In the genomic region with DNA sequence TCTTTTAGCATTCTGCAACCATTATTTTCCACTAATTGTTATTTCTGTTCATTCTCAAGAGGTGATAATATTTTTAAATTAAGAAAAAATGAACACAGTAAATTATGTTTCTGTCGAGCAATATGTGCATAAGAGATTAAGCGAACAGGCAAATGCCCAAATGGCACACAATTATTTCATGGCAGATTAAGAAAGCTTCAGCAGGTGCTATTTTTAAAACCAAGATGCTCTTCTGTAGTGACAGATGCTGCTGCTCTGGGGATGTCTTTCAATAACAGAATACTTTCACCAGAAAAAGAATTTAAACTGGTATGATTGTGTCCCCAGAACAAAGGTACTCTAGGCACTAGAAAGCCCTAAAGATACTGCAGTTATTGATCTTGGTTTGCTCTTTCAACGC, we compare ENCODE assay signal across 14 cellular contexts.
A peak's percentile ranks its signal among the peaks of the same experiment; 100 is the strongest.
DNase-seq lines count a peak whose midpoint lies in the region; ATAC-seq and TF ChIP-seq lines count a peak whose summit lies in the region.
"Had no signal": no experiment of that assay in that cellular context is flagged by ENCODE, and none has a peak within 500 bp of the region (broad histone marks: within the 10 kb centered on the region; RNA-seq: fewer than 3 reads in every experiment).

No MANE protein-coding gene starts in this region.

- no peak overlapping the region for H3K4me3 ChIP-seq in lower leg skin (ENCODE audit: low read depth, poor library complexity, severe bottlenecking)
- H3K4me3 ChIP-seq: K562 had no signal

- intact Hi-C loops in lower leg skin (cut with DNase I; ENCODE audit: low total_unique reads) (no loop called here), natural killer cell (cut with micrococcal nuclease) (no loop called here)

- H3K9me3 Mint-ChIP-seq in natural killer cell: peaks cover 4 to 9% of the 10 kb centered on the region in 2 donors

- no peak overlapping the region for H3K27ac Mint-ChIP-seq in natural killer cell
- H3K27ac Mint-ChIP-seq: B cell; CD4-positive, alpha-beta T cell; HFFc6 had no signal

- no peak for ATAC-seq in natural killer cell
- ATAC-seq: K562 had no signal

- H3K4me3 Mint-ChIP-seq in natural killer cell: no peak overlapping the region
- H3K4me3 Mint-ChIP-seq: B cell; CD4-positive, alpha-beta T cell; HFFc6 had no signal

- H3K27me3 Mint-ChIP-seq in natural killer cell (ENCODE audit: low read depth in 2 of 2): no peaks in the 10 kb centered on the region
- H3K27me3 Mint-ChIP-seq: B cell; CD4-positive, alpha-beta T cell had no signal

- no peaks in the 10 kb centered on the region for H3K36me3 Mint-ChIP-seq in natural killer cell

- no peaks in the 10 kb centered on the region for H3K4me1 Mint-ChIP-seq in natural killer cell
- H3K4me1 Mint-ChIP-seq: B cell had no signal

- WGBS in lower leg skin, 2 donors: 46 to 69% methylated on average over 3 of the region's 3 CpGs

- DNase-seq in NCI-H524 (lab: John Stamatoyannopoulos, UW) (peak; percentile 0 to 13), NCI-H524 treated with DMSO at 0.1 percent for 48 hours (lab: John Stamatoyannopoulos, UW) (no peak), NCI-H1694 treated with DMSO at 0.1 percent for 48 hours (lab: John Stamatoyannopoulos, UW) (peak; percentile 67), myocyte (ENCODE audit: low read depth) (peak; percentile 55), lower leg skin (ENCODE audit: low spot score in 2 of 2) (no peak), natural killer cell (no peak), COLO829 (ENCODE audit: low spot score) (no peak)
- DNase-seq: ACHN; CD4-positive, alpha-beta T cell; DMS53; HCEC 1CT; HFFc6 had no signal

- no peak for TF ChIP-seq CTCF in lower leg skin (IDR thresholded peaks at IDR 0.05)
- TF ChIP-seq CTCF in natural killer cell (IDR thresholded peaks at IDR 0.05): no peak

- TF ChIP-seq POLR2A in lower leg skin (IDR thresholded peaks at IDR 0.05): no peak

Comparison
In these comparisons a context has a peak if more than half of its experiments do, and no peak if none do; other contexts are left out.
1. DNase-seq: peak in NCI-H524 (2 of 2), NCI-H1694 treated with DMSO at 0.1 percent for 48 hours (single experiment) and myocyte (single experiment); none in NCI-H524 treated with DMSO at 0.1 percent for 48 hours (single experiment), lower leg skin (0 of 2), natural killer cell (single experiment) and COLO829 (single experiment).